7 cellular contexts compared by ENCODE assay signal in the genomic region with DNA sequence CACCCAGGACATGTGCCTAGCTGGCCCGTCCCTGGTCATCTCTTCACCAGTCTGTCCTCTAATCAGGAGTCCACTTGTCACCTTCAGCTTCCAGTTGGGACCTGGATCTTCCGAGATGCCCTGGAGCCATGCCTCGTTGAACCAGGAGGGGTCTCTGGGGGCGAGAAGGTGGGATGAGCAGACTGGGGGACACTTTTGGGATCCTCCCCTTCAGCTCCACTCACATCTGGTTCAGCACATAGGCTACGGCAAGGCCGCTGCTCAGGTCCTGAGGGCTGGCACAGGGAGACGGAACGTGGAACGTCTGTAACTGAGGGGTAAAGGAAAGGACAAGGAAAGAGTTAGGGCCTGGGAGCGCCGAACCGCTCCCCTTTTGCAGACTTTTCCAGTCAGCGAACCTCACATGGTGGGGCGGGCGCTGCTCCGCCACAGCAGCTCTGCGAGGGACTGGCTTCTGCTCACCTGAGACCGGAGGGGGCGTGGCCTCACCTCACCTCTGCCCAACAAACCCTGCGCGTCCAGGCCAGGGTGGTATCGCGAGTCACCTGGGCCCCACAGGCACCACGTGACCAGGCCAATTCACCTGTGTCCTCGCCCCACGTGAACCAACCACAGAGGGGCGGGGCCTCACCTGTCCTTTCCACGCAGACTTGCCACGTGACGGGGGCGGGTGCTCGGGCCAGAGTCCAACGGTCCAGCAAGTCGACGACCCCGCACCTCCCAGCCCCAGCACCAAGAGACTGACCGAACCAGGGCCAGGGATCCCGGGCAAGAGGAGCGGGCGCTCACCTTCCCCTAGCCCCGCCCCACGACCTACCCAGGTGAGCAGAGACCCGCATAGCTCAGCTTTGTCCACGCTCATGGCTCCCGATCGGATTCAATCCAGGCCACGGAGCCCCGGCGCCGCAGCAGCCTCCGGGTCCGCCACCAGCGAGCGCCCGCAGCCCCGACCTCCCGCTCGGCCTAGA. TPM values are rescaled to one million over a fixed set of nuclear protein-coding genes. Genes with fewer than 3 reads are reported as not detected.
DNase-seq lines count a peak whose midpoint lies in the region; ATAC-seq and TF ChIP-seq lines count a peak whose summit lies in the region.

A gene with protein sequence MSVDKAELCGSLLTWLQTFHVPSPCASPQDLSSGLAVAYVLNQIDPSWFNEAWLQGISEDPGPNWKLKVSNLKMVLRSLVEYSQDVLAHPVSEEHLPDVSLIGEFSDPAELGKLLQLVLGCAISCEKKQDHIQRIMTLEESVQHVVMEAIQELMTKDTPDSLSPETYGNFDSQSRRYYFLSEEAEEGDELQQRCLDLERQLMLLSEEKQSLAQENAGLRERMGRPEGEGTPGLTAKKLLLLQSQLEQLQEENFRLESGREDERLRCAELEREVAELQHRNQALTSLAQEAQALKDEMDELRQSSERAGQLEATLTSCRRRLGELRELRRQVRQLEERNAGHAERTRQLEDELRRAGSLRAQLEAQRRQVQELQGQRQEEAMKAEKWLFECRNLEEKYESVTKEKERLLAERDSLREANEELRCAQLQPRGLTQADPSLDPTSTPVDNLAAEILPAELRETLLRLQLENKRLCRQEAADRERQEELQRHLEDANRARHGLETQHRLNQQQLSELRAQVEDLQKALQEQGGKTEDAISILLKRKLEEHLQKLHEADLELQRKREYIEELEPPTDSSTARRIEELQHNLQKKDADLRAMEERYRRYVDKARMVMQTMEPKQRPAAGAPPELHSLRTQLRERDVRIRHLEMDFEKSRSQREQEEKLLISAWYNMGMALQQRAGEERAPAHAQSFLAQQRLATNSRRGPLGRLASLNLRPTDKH (minus strand): TSS at position 965 of the 968 bp plus-strand sequence. CDS start 103 bp downstream, at position 862.

- peak within 1 kb of the TSS; percentile 83 for H3K4me3 ChIP-seq in osteoblast (ENCODE audit: insufficient read depth, low read length)

- ATAC-seq in GM21447 (IDR thresholded peaks at IDR 0.05; ENCODE audit: unreplicated experiment) = peak; percentile 1
- ATAC-seq in activated T-cell treated with anti-CD3 and anti-CD28 coated beads, Interleukin-2, amount 50 U/mL, for 72 hours (replicated peaks in 1 of 2) = no peak

- H4K20me1 ChIP-seq in osteoblast (ENCODE audit: insufficient read depth, low read length) = no peaks in the 10 kb centered on the region

- peaks cover 0 to 2% of the 10 kb centered on the region in 2 donors for H3K36me3 Mint-ChIP-seq in activated T-cell treated with anti-CD3 and anti-CD28 coated beads, Interleukin-2, amount 50 U/mL, for 72 hours (ENCODE audit: insufficient read depth in 2 of 2)

- peak within 1 kb of the TSS; percentile 51 for H3K27ac ChIP-seq in osteoblast (ENCODE audit: low read depth, low read length)

- H3K27me3 Mint-ChIP-seq in activated T-cell treated with anti-CD3 and anti-CD28 coated beads, Interleukin-2, amount 50 U/mL, for 72 hours (ENCODE audit: low read depth) = no peaks in the 10 kb centered on the region

- peak within 1 kb of the TSS; percentile 35 for H3K27ac Mint-ChIP-seq in activated T-cell treated with anti-CD3 and anti-CD28 coated beads, Interleukin-2, amount 50 U/mL, for 72 hours

- H3K4me2 ChIP-seq in osteoblast (ENCODE audit: insufficient read depth, low read length) = peak within 1 kb of the TSS; percentile 96

- peak within 1 kb of the TSS; percentile 85 for H2AFZ ChIP-seq in osteoblast (ENCODE audit: low read length)

- no peaks in the 10 kb centered on the region for H3K36me3 ChIP-seq in osteoblast (ENCODE audit: insufficient read depth, low read length)

- H3K79me2 ChIP-seq in osteoblast (ENCODE audit: insufficient read depth, low read length) = no peaks in the 10 kb centered on the region

- peaks cover 36% of the 10 kb centered on the region for H3K4me1 ChIP-seq in osteoblast (ENCODE audit: insufficient read depth, low read length)

- DNase-seq in NCI-H1105 treated with DMSO at 0.1 percent for 48 hours (lab: John Stamatoyannopoulos, UW) = peak; percentile 94
- DNase-seq in activated T-cell treated with anti-CD3 and anti-CD28 coated beads, Interleukin-2, amount 50 U/mL, for 72 hours = peak in 1 of 2 donors; percentile 31
- no peak for DNase-seq in glomerular endothelial cell (ENCODE audit: extremely low read depth, low read depth, low spot score)
- DNase-seq in osteoblast (ENCODE audit: insufficient read length, low spot score, missing footprints) = peak; percentile 46
- no peak for DNase-seq in NCI-H446 treated with DMSO at 0.1 percent for 48 hours (lab: John Stamatoyannopoulos, UW)
- no peak for DNase-seq in NOMO-1 treated with dmso at 0.1 percent for 144 hours (lab: John Stamatoyannopoulos, UW; ENCODE audit: unreplicated experiment)

- H3K4me3 Mint-ChIP-seq in activated T-cell treated with anti-CD3 and anti-CD28 coated beads, Interleukin-2, amount 50 U/mL, for 72 hours = peak within 1 kb of the TSS; percentile 75 to 80

- TF ChIP-seq CTCF in osteoblast (IDR thresholded peaks at IDR 0.05; ENCODE audit: extremely low read depth, low read depth, low read length) = no peak

- H3K27me3 ChIP-seq in osteoblast (ENCODE audit: insufficient read depth, low read length) = no peaks in the 10 kb centered on the region

- H3K9me3 Mint-ChIP-seq in activated T-cell treated with anti-CD3 and anti-CD28 coated beads, Interleukin-2, amount 50 U/mL, for 72 hours = no peaks in the 10 kb centered on the region

- no peaks in the 10 kb centered on the region for H3K9me3 ChIP-seq in osteoblast (ENCODE audit: low read depth, low read length)

- H3K4me1 Mint-ChIP-seq in activated T-cell treated with anti-CD3 and anti-CD28 coated beads, Interleukin-2, amount 50 U/mL, for 72 hours (ENCODE audit: low read depth) = peaks cover 50% of the 10 kb centered on the region

RNA-seq across cellular contexts. Expression of the gene that starts here (rescaled TPM):
- 10 to 100 TPM; 38.8 to 41.0 TPM for total RNA-seq in activated T-cell treated with anti-CD3 and anti-CD28 coated beads, Interleukin-2, amount 50 U/mL, for 72 hours
- total RNA-seq in glomerular endothelial cell = 24.9 and 33.1 TPM in 2 replicates
- 16.8 and 21.7 TPM in 2 replicates for total RNA-seq in osteoblast

Comparison
In these comparisons a context has a peak if more than half of its experiments do, and no peak if none do; other contexts are left out.
1. DNase-seq: peak in NCI-H1105 treated with DMSO at 0.1 percent for 48 hours (single experiment) and osteoblast (single experiment); none in glomerular endothelial cell (single experiment), NCI-H446 treated with DMSO at 0.1 percent for 48 hours (single experiment) and NOMO-1 treated with dmso at 0.1 percent for 144 hours (single experiment).